Comparison of ENCODE assay signal across 1 cellular context in the genomic region with DNA sequence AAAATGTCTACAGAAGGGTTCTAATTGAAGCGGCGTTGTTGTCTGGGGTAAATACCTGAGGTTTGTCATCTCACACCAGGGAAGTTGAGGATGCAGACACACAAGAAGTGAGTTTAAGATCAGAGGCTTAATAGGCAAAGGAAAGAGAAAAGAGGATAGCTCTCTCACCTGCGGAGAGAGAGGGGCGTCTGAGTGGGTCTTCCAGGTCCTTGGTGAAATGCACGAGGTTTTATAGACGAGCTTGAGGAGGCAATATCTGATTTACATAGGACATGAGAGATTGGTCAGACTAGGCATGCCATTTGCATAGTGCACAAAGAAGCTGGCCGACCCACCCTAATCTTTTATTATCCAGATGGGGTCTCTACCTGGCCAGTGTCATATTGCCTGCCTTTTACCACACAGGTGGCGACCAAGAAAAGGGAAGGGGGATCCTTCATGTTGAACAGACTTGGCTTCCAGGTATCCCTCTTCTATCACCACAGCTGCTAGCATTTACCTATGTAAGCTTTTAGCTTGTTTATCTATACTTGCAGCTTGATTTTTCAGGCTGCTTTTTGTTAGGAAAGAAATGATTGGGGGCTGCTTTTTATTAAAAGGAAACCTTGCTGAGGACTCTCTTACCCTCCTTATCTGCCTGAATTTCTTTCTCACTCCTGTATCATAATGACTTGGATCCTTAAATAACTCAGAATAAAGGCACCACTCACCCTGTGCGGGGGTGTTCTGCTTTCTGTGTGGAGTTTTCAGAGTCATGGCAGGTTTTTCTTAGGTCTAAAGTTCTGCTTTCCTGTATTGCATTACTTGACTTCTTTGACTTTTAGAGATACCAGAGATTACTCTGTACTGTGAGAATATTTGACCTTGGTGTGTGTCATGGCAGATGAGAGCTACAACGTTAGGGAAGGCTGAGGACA.
TF ChIP-seq lines count a peak whose summit lies in the region.

No MANE protein-coding gene starts in this region.

TF ChIP-seq in H1, 55 proteins besides CTCF, POLR2A, EP300 and RAD21 (continued from another document):
- peak; percentile 46; the same call in 1 of the 2 replicates for TF ChIP-seq GTF2F1 (IDR thresholded peaks at IDR 0.05; ENCODE audit: borderline replicate concordance, low read depth, low read length)
